In genomic region chr9:83920942-83921707, GRCh38 we compare ENCODE assay signal across 8 cellular contexts. TPM values are rescaled to one million over a fixed set of nuclear protein-coding genes. Genes with fewer than 3 reads are reported as not detected.
DNase-seq lines count a peak whose midpoint lies in the region; ATAC-seq, FAIRE-seq and TF ChIP-seq lines count a peak whose summit lies in the region.

Gene KIF27, minus strand, starts transcription at chr9:83921432. Its CDS starts 5,841 bp downstream, at chr9:83915591.

- H3K79me2 ChIP-seq in astrocyte (ENCODE audit: insufficient read depth, low read length): no peaks in the 10 kb centered on the region

- ATAC-seq in HG02973 (IDR thresholded peaks at IDR 0.05; ENCODE audit: unreplicated experiment) (peak; percentile 94), aorta (ENCODE audit: low FRiP score) (peak; percentile 99)

- 1% methylated on average over 64 to 91 of the region's 91 CpGs for whole genome bisulfite sequencing in aorta, 2 donors

- no peaks in the 10 kb centered on the region for H3K36me3 ChIP-seq in astrocyte (ENCODE audit: insufficient read depth, low read length)
- H3K36me3 ChIP-seq in rectal smooth muscle tissue (ENCODE audit: control insufficient read depth, insufficient read depth, low read length): no peaks in the 10 kb centered on the region
- H3K36me3 ChIP-seq in aorta (ENCODE audit: control insufficient read depth in 1 of 2, insufficient read depth in 2 of 2, low read length in 1 of 2): no peaks in the 10 kb centered on the region

- DNase-seq in GM18507 (ENCODE audit: extremely low spot score, insufficient read length, low read depth) (peak; percentile 94), NCI-H1930 (lab: John Stamatoyannopoulos, UW) (peak; percentile 92 to 97), T-helper 22 cell (ENCODE audit: low read depth) (peak; percentile 88), astrocyte (ENCODE audit: low read depth) (peak; percentile 88), hepatic stellate cell (ENCODE audit: low spot score) (peak; percentile 90), aorta (peak; percentile 100)

- FAIRE-seq in GM18507 (lab: Jason Lieb, UNC): peak; percentile 95
- FAIRE-seq in astrocyte (lab: Jason Lieb, UNC): peak; percentile 74

- no peaks in the 10 kb centered on the region for H3K27me3 ChIP-seq in astrocyte (ENCODE audit: insufficient read depth, low read length)
- H3K27me3 ChIP-seq in rectal smooth muscle tissue (ENCODE audit: control insufficient read depth, insufficient read depth, low read length): no peaks in the 10 kb centered on the region
- no peaks in the 10 kb centered on the region for H3K27me3 ChIP-seq in aorta (ENCODE audit: control insufficient read depth in 1 of 2, insufficient read depth in 2 of 2, low read length in 1 of 2)

- H4K20me1 ChIP-seq in astrocyte (ENCODE audit: insufficient read depth, low read length): no peaks in the 10 kb centered on the region

- peak within 1 kb of the TSS; percentile 74 for H2AFZ ChIP-seq in astrocyte (ENCODE audit: low read depth, low read length)

- peak within 1 kb of the TSS; percentile 88 for H3K4me2 ChIP-seq in astrocyte (ENCODE audit: low read length)

- H3K27ac ChIP-seq in astrocyte (ENCODE audit: low read depth, low read length) (peak within 1 kb of the TSS; percentile 62), rectal smooth muscle tissue (ENCODE audit: low read depth, low read length) (peak within 1 kb of the TSS; percentile 91), aorta (ENCODE audit: low read depth in 1 of 2, low read length in 2 of 2) (peak within 1 kb of the TSS; percentile 43 to 70)

- H3K9me3 Mint-ChIP-seq in astrocyte (ENCODE audit: unreplicated experiment): no peaks in the 10 kb centered on the region

- no peaks in the 10 kb centered on the region for H3K9me3 ChIP-seq in astrocyte (ENCODE audit: insufficient read depth, low read depth, low read length)
- no peaks in the 10 kb centered on the region for H3K9me3 ChIP-seq in aorta (ENCODE audit: control insufficient read depth, low read length)

- H3K9ac ChIP-seq in astrocyte (ENCODE audit: low read length): peak within 1 kb of the TSS; percentile 81
- peak within 1 kb of the TSS; percentile 21 for H3K9ac ChIP-seq in rectal smooth muscle tissue (ENCODE audit: low read length)

- no peaks in the 10 kb centered on the region for H3K4me1 Mint-ChIP-seq in astrocyte (ENCODE audit: low read depth, unreplicated experiment)

- H3K4me1 ChIP-seq in astrocyte (ENCODE audit: insufficient read depth, low read length) (peaks cover 5% of the 10 kb centered on the region), rectal smooth muscle tissue (ENCODE audit: control insufficient read depth, insufficient read depth, low read length) (peaks cover 7% of the 10 kb centered on the region), aorta (ENCODE audit: control insufficient read depth in 1 of 2, insufficient read depth in 2 of 2, low read length in 2 of 2) (no peaks in the 10 kb centered on the region)

- peak within 1 kb of the TSS; percentile 91 for H3K4me3 Mint-ChIP-seq in astrocyte (ENCODE audit: unreplicated experiment)

- TF ChIP-seq CTCF in astrocyte (IDR thresholded peaks at IDR 0.05; ENCODE audit: insufficient read depth, low read depth, low read length): no peak

- H3K27me3 Mint-ChIP-seq in astrocyte (ENCODE audit: low read depth, unreplicated experiment): no peaks in the 10 kb centered on the region

- H3K4me3 ChIP-seq in astrocyte (ENCODE audit: insufficient read depth, low read depth, low read length) (peak within 1 kb of the TSS; percentile 70), rectal smooth muscle tissue (ENCODE audit: low read length) (peak within 1 kb of the TSS; percentile 76), aorta (ENCODE audit: low read length in 2 of 2) (peak within 1 kb of the TSS; percentile 85 to 87)

- H3K36me3 Mint-ChIP-seq in astrocyte (ENCODE audit: low read depth, unreplicated experiment): no peaks in the 10 kb centered on the region

- peak within 1 kb of the TSS; percentile 89 for H3K27ac Mint-ChIP-seq in astrocyte (ENCODE audit: unreplicated experiment)

- intact Hi-C loops in aorta (cut with DNase I): loop anchor here in 1 of 2 donors (5.0 kb wide), 2 partner anchors 61 to 214 kb away; partner anchors contain the start of genes HNRNPK, RMI1 and UBQLN1

RNA-seq across cellular contexts. Expression of gene KIF27, which starts in this region (rescaled TPM):
- 2.2 and 3.0 TPM in 2 replicates for total RNA-seq in astrocyte
- 1 to 10 TPM; 6.8 to 8.0 TPM for total RNA-seq in aorta
- polyA plus RNA-seq in aorta: 1 to 10 TPM in 1 of 2 donors, under 1 TPM in 1; 0.25 to 1.9 TPM

Comparison
In these comparisons a context has a peak if more than half of its experiments do, and no peak if none do; other contexts are left out.
1. Peak in every context shown above with its lines: DNase-seq, ATAC-seq, H3K4me3 ChIP-seq and H3K27ac ChIP-seq.